Comparison of ENCODE assay signal across 1 cellular context in the genomic region with DNA sequence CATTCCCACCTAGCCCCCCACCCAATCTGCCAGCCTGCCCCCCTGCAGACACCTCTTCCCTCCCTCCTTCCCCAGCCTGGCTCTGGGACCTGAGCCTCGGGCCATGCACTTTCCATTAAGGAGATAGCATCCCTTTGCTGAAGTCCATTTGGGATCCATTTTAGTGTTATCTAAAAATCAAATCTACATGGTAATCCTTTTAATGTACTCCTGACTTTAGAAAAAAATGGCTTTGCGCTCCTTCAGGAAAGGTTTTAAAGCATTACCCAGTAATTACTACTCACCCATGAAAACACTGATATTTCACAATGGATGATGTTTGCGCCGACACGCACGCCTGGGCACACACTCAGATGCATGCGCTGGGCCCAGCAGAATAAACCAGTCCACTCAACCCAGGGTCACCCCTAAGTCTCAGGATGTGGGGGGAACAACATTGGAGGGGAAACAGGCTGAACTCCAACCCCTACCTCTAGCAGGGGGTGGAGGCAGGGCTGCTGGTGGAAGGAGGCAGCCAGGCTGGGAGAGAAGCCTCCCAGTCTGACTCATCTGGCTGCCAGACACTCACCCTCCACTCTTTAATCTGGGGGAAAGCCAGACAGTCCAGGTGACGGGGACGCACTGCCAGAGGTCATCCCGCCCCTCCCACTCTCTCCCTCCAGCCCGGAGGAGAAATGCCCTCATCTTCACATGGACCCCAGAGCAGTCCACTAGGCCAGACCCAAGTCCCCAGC.
TF ChIP-seq lines count a peak whose summit lies in the region.

No MANE protein-coding gene starts in this region.

TF ChIP-seq in IMR-90, 13 proteins besides CTCF, POLR2A, EP300 and RAD21 (continued from another document):
- TF ChIP-seq, protein P1, sequence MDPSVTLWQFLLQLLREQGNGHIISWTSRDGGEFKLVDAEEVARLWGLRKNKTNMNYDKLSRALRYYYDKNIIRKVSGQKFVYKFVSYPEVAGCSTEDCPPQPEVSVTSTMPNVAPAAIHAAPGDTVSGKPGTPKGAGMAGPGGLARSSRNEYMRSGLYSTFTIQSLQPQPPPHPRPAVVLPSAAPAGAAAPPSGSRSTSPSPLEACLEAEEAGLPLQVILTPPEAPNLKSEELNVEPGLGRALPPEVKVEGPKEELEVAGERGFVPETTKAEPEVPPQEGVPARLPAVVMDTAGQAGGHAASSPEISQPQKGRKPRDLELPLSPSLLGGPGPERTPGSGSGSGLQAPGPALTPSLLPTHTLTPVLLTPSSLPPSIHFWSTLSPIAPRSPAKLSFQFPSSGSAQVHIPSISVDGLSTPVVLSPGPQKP (IDR thresholded peaks at IDR 0.05; ENCODE audit: borderline replicate concordance, low read depth, low read length) = no peak
- TF ChIP-seq MAZ (IDR thresholded peaks at IDR 0.05; ENCODE audit: borderline replicate concordance, low read depth, low read length) = no peak
